In the genomic region with DNA sequence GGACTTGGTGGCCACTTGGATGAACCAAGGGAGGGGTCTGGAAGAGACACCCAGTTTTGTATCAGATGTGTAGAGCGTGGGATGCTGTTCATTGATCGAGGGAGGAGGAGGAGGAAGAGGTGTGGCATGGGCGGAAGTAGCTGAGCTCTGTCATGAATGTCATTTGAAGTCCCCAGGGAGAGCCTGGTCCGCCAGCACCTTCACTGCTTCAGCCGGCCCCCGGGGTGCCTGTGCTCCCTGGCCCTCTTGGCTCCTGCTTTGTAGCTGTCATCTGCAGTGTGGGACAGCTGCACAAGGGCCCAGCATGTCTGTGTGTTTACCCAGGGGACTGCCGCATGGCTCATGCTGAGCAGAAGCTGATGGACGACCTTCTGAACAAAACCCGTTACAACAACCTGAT, we compare ENCODE assay signal across 27 cellular contexts.
DNase-seq lines count a peak whose midpoint lies in the region; ATAC-seq and FAIRE-seq lines count a peak whose summit lies in the region.
"Had no signal": no experiment of that assay in that cellular context is flagged by ENCODE, and none has a peak within 500 bp of the region (broad histone marks: within the 10 kb centered on the region; RNA-seq: fewer than 3 reads in every experiment).

No MANE protein-coding gene starts in this region.

- H3K9me3 Mint-ChIP-seq in memory B cell = no peaks in the 10 kb centered on the region
- H3K9me3 Mint-ChIP-seq: activated CD4-positive, alpha-beta memory T cell treated with anti-CD3 and anti-CD28 coated beads for 36 hours; activated naive CD4-positive, alpha-beta T cell treated with anti-CD3 and anti-CD28 coated beads, Interleukin-2, amount 50 U/mL, for 24 hours had no signal

- H3K4me1 Mint-ChIP-seq in memory B cell = peaks cover 13% of the 10 kb centered on the region
- H3K4me1 Mint-ChIP-seq: activated naive CD4-positive, alpha-beta T cell treated with anti-CD3 and anti-CD28 coated beads, Interleukin-2, amount 50 U/mL, for 24 hours had no signal

- no peak overlapping the region for H3K27ac Mint-ChIP-seq in memory B cell
- H3K27ac Mint-ChIP-seq: activated CD4-positive, alpha-beta memory T cell treated with anti-CD3 and anti-CD28 coated beads for 36 hours; activated naive CD4-positive, alpha-beta T cell treated with anti-CD3 and anti-CD28 coated beads, Interleukin-2, amount 50 U/mL, for 24 hours; CD4-positive, CD25-positive, alpha-beta regulatory T cell; H9 had no signal

- peaks cover 15% of the 10 kb centered on the region for H3K27me3 Mint-ChIP-seq in memory B cell

- peak; percentile 59 for FAIRE-seq in GM18507 (lab: Jason Lieb, UNC)
- FAIRE-seq: HTR-8/SVneo, keratinocyte had no signal

- ATAC-seq in memory B cell (ENCODE audit: low read depth) = peak; percentile 77
- ATAC-seq in HG02852 (IDR thresholded peaks at IDR 0.05; ENCODE audit: unreplicated experiment) = no peak
- ATAC-seq: naive thymus-derived CD4-positive, alpha-beta T cell had no signal

- peak overlapping the region; percentile 58 for H3K4me3 Mint-ChIP-seq in memory B cell
- H3K4me3 Mint-ChIP-seq: activated CD4-positive, alpha-beta memory T cell treated with anti-CD3 and anti-CD28 coated beads for 36 hours; activated naive CD4-positive, alpha-beta T cell treated with anti-CD3 and anti-CD28 coated beads, Interleukin-2, amount 50 U/mL, for 24 hours; CD4-positive, CD25-positive, alpha-beta regulatory T cell; H9; naive thymus-derived CD4-positive, alpha-beta T cell had no signal

- H3K36me3 Mint-ChIP-seq in memory B cell = peaks cover 2% of the 10 kb centered on the region
- H3K36me3 Mint-ChIP-seq: activated CD4-positive, alpha-beta memory T cell treated with anti-CD3 and anti-CD28 coated beads for 36 hours; activated naive CD4-positive, alpha-beta T cell treated with anti-CD3 and anti-CD28 coated beads, Interleukin-2, amount 50 U/mL, for 24 hours; CD4-positive, CD25-positive, alpha-beta regulatory T cell; naive thymus-derived CD4-positive, alpha-beta T cell had no signal

- DNase-seq in COLO668 (lab: John Stamatoyannopoulos, UW; ENCODE audit: unreplicated experiment) = peak; percentile 23
- DNase-seq in GM18507 (ENCODE audit: extremely low spot score, insufficient read length, low read depth) = no peak
- peak; percentile 37 for DNase-seq in NCI-H345 treated with DMSO at 0.1 percent for 48 hours (lab: John Stamatoyannopoulos, UW; ENCODE audit: unreplicated experiment)
- DNase-seq in memory B cell (ENCODE audit: low spot score in 2 of 2) = peak; percentile 20 to 28
- no peak for DNase-seq in EL
- no peak for DNase-seq in NCI-H774 (lab: John Stamatoyannopoulos, UW)
- DNase-seq: activated CD4-positive, alpha-beta memory T cell treated with anti-CD3 and anti-CD28 coated beads for 36 hours; activated CD8-positive, alpha-beta memory T cell treated with anti-CD3 and anti-CD28 coated beads, Interleukin-2, amount 50 U/mL, for 48 hours; aorta; DMS 273 treated with DMSO at 0.1 percent for 48 hours; effector memory CD4-positive, alpha-beta T cell; H9; KG1; midbrain; MM.1S; naive thymus-derived CD4-positive, alpha-beta T cell; NCI-H1436 treated with DMSO at 0.1 percent for 48 hours; NCI-H2171 treated with DMSO at 0.1 percent for 48 hours; NCI-H526; SJCRH30; stimulated activated CD8-positive, alpha-beta memory T cell treated with anti-CD3 and anti-CD28 coated beads, Interleukin-4, amount 100 ng/mL, for 48 hours; transverse colon had no signal

Comparison
In these comparisons a context has a peak if more than half of its experiments do, and no peak if none do; other contexts are left out.
1. DNase-seq: peak in COLO668 (single experiment), NCI-H345 treated with DMSO at 0.1 percent for 48 hours (single experiment) and memory B cell (2 of 2); none in GM18507 (single experiment), EL (single experiment) and NCI-H774 (single experiment).